1 cellular context compared by ENCODE assay signal in the genomic region with DNA sequence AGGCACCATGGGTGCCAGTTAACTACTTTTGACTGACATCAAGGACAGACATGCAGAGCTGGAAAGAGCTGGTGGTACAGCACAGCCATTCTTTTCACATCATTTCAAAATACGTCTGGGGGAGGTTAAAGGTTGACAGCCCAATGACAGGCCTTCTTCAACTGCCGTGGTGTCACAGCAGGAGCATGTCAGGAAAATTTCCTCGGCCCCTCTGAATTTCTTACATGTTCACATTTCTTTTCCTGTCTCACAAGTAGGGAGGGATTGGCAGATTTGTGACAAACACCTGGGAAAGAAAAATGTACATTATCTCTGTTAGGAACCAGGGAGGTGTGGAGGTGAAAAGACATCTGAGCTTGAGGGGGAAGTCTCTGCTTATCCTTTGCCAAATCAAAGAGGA.
TF ChIP-seq lines count a peak whose summit lies in the region.

No MANE protein-coding gene starts in this region.

TF ChIP-seq in H1, 55 proteins besides CTCF, POLR2A, EP300 and RAD21 (continued from another document):
- TF ChIP-seq, protein P1, sequence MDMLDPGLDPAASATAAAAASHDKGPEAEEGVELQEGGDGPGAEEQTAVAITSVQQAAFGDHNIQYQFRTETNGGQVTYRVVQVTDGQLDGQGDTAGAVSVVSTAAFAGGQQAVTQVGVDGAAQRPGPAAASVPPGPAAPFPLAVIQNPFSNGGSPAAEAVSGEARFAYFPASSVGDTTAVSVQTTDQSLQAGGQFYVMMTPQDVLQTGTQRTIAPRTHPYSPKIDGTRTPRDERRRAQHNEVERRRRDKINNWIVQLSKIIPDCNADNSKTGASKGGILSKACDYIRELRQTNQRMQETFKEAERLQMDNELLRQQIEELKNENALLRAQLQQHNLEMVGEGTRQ (IDR thresholded peaks at IDR 0.05; ENCODE audit: low read length), result no peak
- TF ChIP-seq HDAC2 (IDR thresholded peaks at IDR 0.05; ENCODE audit: borderline replicate concordance in 1 of 2, low read depth in 2 of 2, low read length in 2 of 2), result no peak
- TF ChIP-seq CEBPB (IDR thresholded peaks at IDR 0.05; ENCODE audit: low read depth, low read length), result no peak
- TF ChIP-seq RFX5 (IDR thresholded peaks at IDR 0.05; ENCODE audit: borderline replicate concordance, low read depth, low read length), result no peak
- no peak for TF ChIP-seq FOSL1 (IDR thresholded peaks at IDR 0.05; ENCODE audit: insufficient read depth, low read depth, low read length)
- no peak for TF ChIP-seq TBP (IDR thresholded peaks at IDR 0.05; ENCODE audit: low read depth, low read length)
- TF ChIP-seq CBX8 (IDR thresholded peaks at IDR 0.05; ENCODE audit: borderline replicate concordance, low read depth, low read length), result no peak
- TF ChIP-seq RXRA (IDR thresholded peaks at IDR 0.05; ENCODE audit: insufficient read depth, low read depth, low read length), result no peak
TF ChIP-seq in H1: peak in this region for 0.
